ENCODE assay signal across 18 cellular contexts in the genomic region with DNA sequence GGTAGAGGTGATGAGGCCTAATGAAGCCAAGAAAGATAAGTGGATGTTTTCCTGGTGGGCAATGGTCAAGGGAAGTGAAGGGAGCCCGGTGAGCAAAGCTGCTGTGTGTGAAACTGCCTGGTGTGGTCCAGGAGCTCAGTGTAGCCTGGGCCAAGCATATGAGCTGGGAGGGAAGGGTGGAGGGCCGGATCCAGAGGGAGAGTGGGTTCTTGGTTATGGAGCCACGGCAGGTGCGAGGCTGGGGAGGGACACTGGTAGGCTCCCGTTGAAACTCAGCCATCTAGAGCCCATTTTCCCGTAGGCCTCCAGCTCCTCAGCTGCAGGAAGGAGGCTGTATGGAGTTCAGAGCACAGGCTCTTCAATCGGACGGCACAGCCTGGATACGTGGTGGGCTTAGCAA. TPM values are rescaled to one million over a fixed set of nuclear protein-coding genes. Genes with fewer than 3 reads are reported as not detected.
A peak's percentile ranks its signal among the peaks of the same experiment; 100 is the strongest.
DNase-seq lines count a peak whose midpoint lies in the region; ATAC-seq and TF ChIP-seq lines count a peak whose summit lies in the region.
"Had no signal": no experiment of that assay in that cellular context is flagged by ENCODE, and none has a peak within 500 bp of the region (broad histone marks: within the 10 kb centered on the region; RNA-seq: fewer than 3 reads in every experiment).

No MANE protein-coding gene starts in this region.

- H3K9me3 Mint-ChIP-seq in MCF 10A (ENCODE audit: unreplicated experiment) (no peaks in the 10 kb centered on the region), endodermal cell (peaks cover 14% of the 10 kb centered on the region), type B pancreatic cell (no peaks in the 10 kb centered on the region)
- H3K9me3 Mint-ChIP-seq: CD8-positive, alpha-beta T cell had no signal

- in situ Hi-C loops in mammary epithelial cell (cut with MboI; ENCODE audit: low sequenced_read_pairs in 2 of 2), result loop anchor here in 1 of 2 donors (10.0 kb wide), 1 partner anchor 65 kb away; no protein-coding TSS in a partner anchor

- no peak for ATAC-seq in HG02588 (IDR thresholded peaks at IDR 0.05; ENCODE audit: unreplicated experiment)
- ATAC-seq in HG03045 (IDR thresholded peaks at IDR 0.05; ENCODE audit: unreplicated experiment), result no peak
- ATAC-seq: CD8-positive, alpha-beta T cell; HCT116 had no signal

- H3K36me3 Mint-ChIP-seq in MCF 10A (ENCODE audit: insufficient read depth, unreplicated experiment) (no peaks in the 10 kb centered on the region), endodermal cell (ENCODE audit: low read depth) (no peaks in the 10 kb centered on the region), type B pancreatic cell (no peaks in the 10 kb centered on the region)
- H3K36me3 Mint-ChIP-seq: CD8-positive, alpha-beta T cell had no signal

- TF ChIP-seq CTCF in mammary epithelial cell (conservative IDR thresholded peaks at IDR 0.05 in 1 of 2, IDR thresholded peaks at IDR 0.05 in 1 of 2; ENCODE audit: extremely low read depth in 1 of 2, insufficient read depth in 1 of 2, low read depth in 1 of 2, low read length in 2 of 2), result no peak
- no peak for TF ChIP-seq CTCF in MCF 10A (IDR thresholded peaks at IDR 0.05; ENCODE audit: unreplicated experiment)
- TF ChIP-seq CTCF in VCaP (conservative IDR thresholded peaks at IDR 0.05), result no peak
- no peak for TF ChIP-seq CTCF in endodermal cell (conservative IDR thresholded peaks at IDR 0.05)
- no peak for TF ChIP-seq CTCF in type B pancreatic cell (conservative IDR thresholded peaks at IDR 0.05)
- no peak for TF ChIP-seq CTCF in ascending aorta (IDR thresholded peaks at IDR 0.05)

- H2AFZ ChIP-seq in mammary epithelial cell (ENCODE audit: low read depth, low read length), result no peak overlapping the region
- H2AFZ ChIP-seq: GM23248 had no signal

- H3K9me3 ChIP-seq in mammary epithelial cell (replicated peaks; ENCODE audit: insufficient read depth, low read length) (no peaks in the 10 kb centered on the region), endodermal cell (ENCODE audit: control insufficient read depth, low read length) (peaks cover 16% of the 10 kb centered on the region), ascending aorta (no peaks in the 10 kb centered on the region)

- peaks cover 21% of the 10 kb centered on the region for H3K4me1 ChIP-seq in mammary epithelial cell (ENCODE audit: insufficient read depth, low read length)
- no peaks in the 10 kb centered on the region for H3K4me1 ChIP-seq in endodermal cell (ENCODE audit: control insufficient read depth, insufficient read depth, low read length)
- no peaks in the 10 kb centered on the region for H3K4me1 ChIP-seq in ascending aorta

- H3K4me3 Mint-ChIP-seq in MCF 10A (ENCODE audit: unreplicated experiment) (no peak overlapping the region), endodermal cell (no peak overlapping the region), type B pancreatic cell (no peak overlapping the region)
- H3K4me3 Mint-ChIP-seq: CD8-positive, alpha-beta T cell had no signal

- H3K4me2 ChIP-seq in mammary epithelial cell (ENCODE audit: insufficient read depth, low read depth, low read length), result no peak overlapping the region

- dilution Hi-C loops in mammary epithelial cell (cut with HindIII; ENCODE audit: low sequenced_read_pairs), result no loop called here

- H3K27me3 Mint-ChIP-seq in MCF 10A (ENCODE audit: insufficient read depth, unreplicated experiment) (no peaks in the 10 kb centered on the region), endodermal cell (ENCODE audit: insufficient read depth) (peaks cover 12% of the 10 kb centered on the region), type B pancreatic cell (no peaks in the 10 kb centered on the region)

- no peaks in the 10 kb centered on the region for H3K79me2 ChIP-seq in mammary epithelial cell (ENCODE audit: insufficient read depth, low read length)

- POLR2A ChIA-PET in MCF 10A (lab: Yijun Ruan, JAX), result no interaction called here

- intact Hi-C loops in mammary epithelial cell (cut with micrococcal nuclease) (loop anchor here (1.0 to 5.0 kb wide), 2 partner anchors 8 to 173 kb away; partner anchors contain the start of gene DICER1), MCF 10A (cut with micrococcal nuclease) (no loop called here), ascending aorta (cut with DNase I) (loop anchor here (10.0 kb wide), 1 partner anchor 205 kb away; the partner anchor contains the start of gene GLRX5)

- WGBS in mammary epithelial cell (ENCODE audit: low coverage, missing lambda C conversion rate), result 96% methylated on average over 9 of the region's 9 CpGs
- 94 to 95% methylated on average over 9 of the region's 9 CpGs for WGBS in endodermal cell (ENCODE audit: insufficient coverage in 1 of 2, insufficient read length in 1 of 2), 2 experiments

- H3K4me3 ChIP-seq in mammary epithelial cell (replicated peaks in 1 of 3; ENCODE audit: insufficient read depth in 1 of 3, low read depth in 2 of 3, low read length in 3 of 3), result no peak overlapping the region
- H3K4me3 ChIP-seq in endodermal cell (ENCODE audit: low read length), result no peak overlapping the region
- H3K4me3 ChIP-seq in ascending aorta, result no peak overlapping the region
- H3K4me3 ChIP-seq: GM23248 had no signal

- H3K36me3 ChIP-seq in mammary epithelial cell (ENCODE audit: insufficient read depth, low read length) (no peaks in the 10 kb centered on the region), endodermal cell (ENCODE audit: control insufficient read depth, insufficient read depth, low read length) (no peaks in the 10 kb centered on the region), ascending aorta (no peaks in the 10 kb centered on the region)

- no peaks in the 10 kb centered on the region for H3K27me3 ChIP-seq in mammary epithelial cell (ENCODE audit: insufficient read depth, low read length)
- H3K27me3 ChIP-seq in endodermal cell (ENCODE audit: control insufficient read depth, insufficient read depth, low read length, poor library complexity, severe bottlenecking), result no peaks in the 10 kb centered on the region
- H3K27me3 ChIP-seq in ascending aorta, result no peaks in the 10 kb centered on the region

- DNase-seq in mammary epithelial cell (no peak), MCF 10A (ENCODE audit: unreplicated experiment) (no peak), endodermal cell (peak; percentile 22), type B pancreatic cell (ENCODE audit: extremely low spot score, unreplicated experiment) (no peak), ascending aorta (ENCODE audit: low spot score in 2 of 2) (no peak)
- DNase-seq: 8988T; AML-193; CD8-positive, alpha-beta T cell; COR-L47; DMS153; DMS79 treated with DMSO at 0.1 percent for 48 hours; EL; GM23248 had no signal

- no peaks in the 10 kb centered on the region for H4K20me1 ChIP-seq in mammary epithelial cell (ENCODE audit: insufficient read depth, low read length)

- H3K27ac Mint-ChIP-seq in MCF 10A (ENCODE audit: low read depth, unreplicated experiment) (no peak overlapping the region), endodermal cell (no peak overlapping the region), type B pancreatic cell (peak overlapping the region; percentile 45)
- H3K27ac Mint-ChIP-seq: CD8-positive, alpha-beta T cell had no signal

- no peak overlapping the region for H3K9ac ChIP-seq in mammary epithelial cell (ENCODE audit: insufficient read depth, low read length)
- H3K9ac ChIP-seq in endodermal cell (ENCODE audit: extremely low read depth, low read length, poor library complexity, severe bottlenecking), result no peak overlapping the region
- H3K9ac ChIP-seq: GM23248 had no signal

- peaks cover 13% of the 10 kb centered on the region for H3K4me1 Mint-ChIP-seq in MCF 10A (ENCODE audit: insufficient read depth, unreplicated experiment)
- no peaks in the 10 kb centered on the region for H3K4me1 Mint-ChIP-seq in endodermal cell
- H3K4me1 Mint-ChIP-seq in type B pancreatic cell (ENCODE audit: unreplicated experiment), result no peaks in the 10 kb centered on the region

- BruUV-seq in mammary epithelial cell (replicated peaks; lab: Mats Ljungman, UMichigan) (TSS peak; percentile 37), MCF 10A (replicated peaks; lab: Mats Ljungman, UMichigan) (no TSS peak)

- H3K27ac ChIP-seq in mammary epithelial cell (ENCODE audit: insufficient read depth, low read depth, low read length) (peak overlapping the region; percentile 32), VCaP (peak overlapping the region; percentile 32; the same call in 1 of the 2 replicates), endodermal cell (ENCODE audit: low read depth, low read length) (no peak overlapping the region), ascending aorta (no peak overlapping the region)
- H3K27ac ChIP-seq: C4-2B, GM23248 had no signal

- CTCF ChIA-PET in mammary epithelial cell (lab: Charles Lee; ENCODE audit: low non-redundant PET) (no interaction called here), MCF 10A (lab: Yijun Ruan, JAX) (interaction anchor here (0.8 to 1.6 kb wide), 2 partner anchors 9 to 31 kb away, joined by 4 to 5 read pairs; no protein-coding TSS in a partner anchor)

RNA-seq across cellular contexts. Expression of gene CLMN, which starts 10.2 kb away (rescaled TPM):
- total RNA-seq in mammary epithelial cell (10 to 100 TPM; 12.2 to 64.3 TPM), MCF 10A (2022) (15.7 and 17.9 TPM in 2 replicates), endodermal cell (10 to 100 TPM in 1 of 2 donors, 1 to 10 TPM in 1; 9.5 to 11.7 TPM), type B pancreatic cell (ENCODE audit: low replicate concordance) (10.2 and 23.0 TPM in 2 replicates), ascending aorta (4.7 TPM)
- 12.0 TPM for polyA plus RNA-seq in mammary epithelial cell
- polyA minus RNA-seq in mammary epithelial cell, result 45.1 TPM
- polyA plus RNA-seq in endodermal cell (2013, experiment 1 of 2), result 9.5 TPM
- polyA plus RNA-seq in endodermal cell (2013, experiment 2 of 2), result 8.2 TPM

Comparison
In these comparisons a context has a peak if more than half of its experiments do, and no peak if none do; other contexts are left out.
1. H3K27ac ChIP-seq: peak in mammary epithelial cell (single experiment) and VCaP (single experiment); none in endodermal cell (single experiment) and ascending aorta (0 of 2).